ENCODE assay signal across 1 cellular context in genomic region chr2:200584639-200585038, GRCh38.
TF ChIP-seq lines count a peak whose summit lies in the region.

No MANE protein-coding gene starts in this region.

TF ChIP-seq in GM12878, 131 proteins besides CTCF, POLR2A, EP300 and RAD21:
- TF ChIP-seq KLF5 (IDR thresholded peaks at IDR 0.05; ENCODE audit: partially characterized antibody) (no peak), STAT1 (conservative IDR thresholded peaks at IDR 0.05) (no peak), POU2F2 (IDR thresholded peaks at IDR 0.05; ENCODE audit: borderline replicate concordance, low read depth, low read length) (0 out of 3 replicates have a peak, but pooled peaks have one; percentile 22), NR2C1 (IDR thresholded peaks at IDR 0.05) (no peak), FOS (IDR thresholded peaks at IDR 0.05; ENCODE audit: borderline replicate concordance, extremely low read depth, insufficient read length) (no peak), SUPT20H (IDR thresholded peaks at IDR 0.05; ENCODE audit: borderline replicate concordance, control insufficient read depth, low read depth, low read length) (no peak), MTA2 (IDR thresholded peaks at IDR 0.05; ENCODE audit: low read depth) (peak; percentile 55; the same call in 1 of the 2 replicates), TCF7 (IDR thresholded peaks at IDR 0.05; ENCODE audit: borderline replicate concordance) (peak; percentile 70; the same call in 1 of the 2 replicates), ATF7 (IDR thresholded peaks at IDR 0.05; ENCODE audit: low read depth) (0 out of 2 replicates have a peak, but pooled peaks have one; percentile 15), BHLHE40 (IDR thresholded peaks at IDR 0.05; ENCODE audit: borderline replicate concordance in 1 of 2, low read depth in 2 of 2, low read length in 1 of 2) (peak; percentile 89 to 92), RUNX3 (IDR thresholded peaks at IDR 0.05; ENCODE audit: low read length) (peak; percentile 43; the same call in 1 of the 2 replicates)
- TF ChIP-seq, protein P1, sequence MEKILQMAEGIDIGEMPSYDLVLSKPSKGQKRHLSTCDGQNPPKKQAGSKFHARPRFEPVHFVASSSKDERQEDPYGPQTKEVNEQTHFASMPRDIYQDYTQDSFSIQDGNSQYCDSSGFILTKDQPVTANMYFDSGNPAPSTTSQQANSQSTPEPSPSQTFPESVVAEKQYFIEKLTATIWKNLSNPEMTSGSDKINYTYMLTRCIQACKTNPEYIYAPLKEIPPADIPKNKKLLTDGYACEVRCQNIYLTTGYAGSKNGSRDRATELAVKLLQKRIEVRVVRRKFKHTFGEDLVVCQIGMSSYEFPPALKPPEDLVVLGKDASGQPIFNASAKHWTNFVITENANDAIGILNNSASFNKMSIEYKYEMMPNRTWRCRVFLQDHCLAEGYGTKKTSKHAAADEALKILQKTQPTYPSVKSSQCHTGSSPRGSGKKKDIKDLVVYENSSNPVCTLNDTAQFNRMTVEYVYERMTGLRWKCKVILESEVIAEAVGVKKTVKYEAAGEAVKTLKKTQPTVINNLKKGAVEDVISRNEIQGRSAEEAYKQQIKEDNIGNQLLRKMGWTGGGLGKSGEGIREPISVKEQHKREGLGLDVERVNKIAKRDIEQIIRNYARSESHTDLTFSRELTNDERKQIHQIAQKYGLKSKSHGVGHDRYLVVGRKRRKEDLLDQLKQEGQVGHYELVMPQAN (conservative IDR thresholded peaks at IDR 0.05): no peak
- TF ChIP-seq, protein P2, sequence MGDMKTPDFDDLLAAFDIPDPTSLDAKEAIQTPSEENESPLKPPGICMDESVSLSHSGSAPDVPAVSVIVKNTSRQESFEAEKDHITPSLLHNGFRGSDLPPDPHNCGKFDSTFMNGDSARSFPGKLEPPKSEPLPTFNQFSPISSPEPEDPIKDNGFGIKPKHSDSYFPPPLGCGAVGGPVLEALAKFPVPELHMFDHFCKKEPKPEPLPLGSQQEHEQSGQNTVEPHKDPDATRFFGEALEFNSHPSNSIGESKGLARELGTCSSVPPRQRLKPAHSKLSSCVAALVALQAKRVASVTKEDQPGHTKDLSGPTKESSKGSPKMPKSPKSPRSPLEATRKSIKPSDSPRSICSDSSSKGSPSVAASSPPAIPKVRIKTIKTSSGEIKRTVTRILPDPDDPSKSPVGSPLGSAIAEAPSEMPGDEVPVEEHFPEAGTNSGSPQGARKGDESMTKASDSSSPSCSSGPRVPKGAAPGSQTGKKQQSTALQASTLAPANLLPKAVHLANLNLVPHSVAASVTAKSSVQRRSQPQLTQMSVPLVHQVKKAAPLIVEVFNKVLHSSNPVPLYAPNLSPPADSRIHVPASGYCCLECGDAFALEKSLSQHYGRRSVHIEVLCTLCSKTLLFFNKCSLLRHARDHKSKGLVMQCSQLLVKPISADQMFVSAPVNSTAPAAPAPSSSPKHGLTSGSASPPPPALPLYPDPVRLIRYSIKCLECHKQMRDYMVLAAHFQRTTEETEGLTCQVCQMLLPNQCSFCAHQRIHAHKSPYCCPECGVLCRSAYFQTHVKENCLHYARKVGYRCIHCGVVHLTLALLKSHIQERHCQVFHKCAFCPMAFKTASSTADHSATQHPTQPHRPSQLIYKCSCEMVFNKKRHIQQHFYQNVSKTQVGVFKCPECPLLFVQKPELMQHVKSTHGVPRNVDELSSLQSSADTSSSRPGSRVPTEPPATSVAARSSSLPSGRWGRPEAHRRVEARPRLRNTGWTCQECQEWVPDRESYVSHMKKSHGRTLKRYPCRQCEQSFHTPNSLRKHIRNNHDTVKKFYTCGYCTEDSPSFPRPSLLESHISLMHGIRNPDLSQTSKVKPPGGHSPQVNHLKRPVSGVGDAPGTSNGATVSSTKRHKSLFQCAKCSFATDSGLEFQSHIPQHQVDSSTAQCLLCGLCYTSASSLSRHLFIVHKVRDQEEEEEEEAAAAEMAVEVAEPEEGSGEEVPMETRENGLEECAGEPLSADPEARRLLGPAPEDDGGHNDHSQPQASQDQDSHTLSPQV (IDR thresholded peaks at IDR 0.05): no peak
- TF ChIP-seq, protein P3, sequence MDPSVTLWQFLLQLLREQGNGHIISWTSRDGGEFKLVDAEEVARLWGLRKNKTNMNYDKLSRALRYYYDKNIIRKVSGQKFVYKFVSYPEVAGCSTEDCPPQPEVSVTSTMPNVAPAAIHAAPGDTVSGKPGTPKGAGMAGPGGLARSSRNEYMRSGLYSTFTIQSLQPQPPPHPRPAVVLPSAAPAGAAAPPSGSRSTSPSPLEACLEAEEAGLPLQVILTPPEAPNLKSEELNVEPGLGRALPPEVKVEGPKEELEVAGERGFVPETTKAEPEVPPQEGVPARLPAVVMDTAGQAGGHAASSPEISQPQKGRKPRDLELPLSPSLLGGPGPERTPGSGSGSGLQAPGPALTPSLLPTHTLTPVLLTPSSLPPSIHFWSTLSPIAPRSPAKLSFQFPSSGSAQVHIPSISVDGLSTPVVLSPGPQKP (IDR thresholded peaks at IDR 0.05; ENCODE audit: low read depth, low read length): no peak
